ENCODE assay signal across 2 cellular contexts in the genomic region with DNA sequence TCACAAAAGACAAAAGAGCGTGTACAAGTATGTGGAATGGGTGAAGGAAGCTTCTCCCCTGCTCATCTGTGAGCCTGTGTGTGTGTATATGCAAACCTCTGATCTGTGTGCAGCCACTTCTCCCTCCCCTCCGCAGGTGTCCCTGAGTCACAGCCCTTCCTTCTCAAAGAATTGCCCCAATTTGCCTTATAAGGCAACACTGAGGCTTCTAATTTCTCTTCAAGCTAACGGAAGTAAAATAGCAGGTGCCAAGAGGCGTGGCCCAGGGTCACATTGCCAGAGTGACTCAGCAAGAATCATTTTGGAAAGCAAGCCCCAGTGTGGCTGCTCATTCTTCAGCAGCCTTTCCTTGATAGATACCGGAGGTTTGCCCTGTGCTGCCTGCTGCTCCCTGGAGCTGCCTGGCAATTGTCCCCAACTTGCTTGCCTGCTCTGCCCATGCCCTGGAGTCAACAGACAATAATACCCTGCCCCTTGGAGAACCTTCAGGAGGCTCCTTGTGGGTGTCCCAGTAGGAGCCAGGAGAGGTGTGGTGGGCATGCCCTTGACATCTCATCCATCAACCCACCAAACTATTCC.
A peak's percentile ranks its signal among the peaks of the same experiment; 100 is the strongest.
TF ChIP-seq lines count a peak whose summit lies in the region.

No MANE protein-coding gene starts in this region.

TF ChIP-seq in HCT116, 20 proteins besides CTCF, POLR2A, EP300 and RAD21 (continued from another document):
- TF ChIP-seq, protein P1, sequence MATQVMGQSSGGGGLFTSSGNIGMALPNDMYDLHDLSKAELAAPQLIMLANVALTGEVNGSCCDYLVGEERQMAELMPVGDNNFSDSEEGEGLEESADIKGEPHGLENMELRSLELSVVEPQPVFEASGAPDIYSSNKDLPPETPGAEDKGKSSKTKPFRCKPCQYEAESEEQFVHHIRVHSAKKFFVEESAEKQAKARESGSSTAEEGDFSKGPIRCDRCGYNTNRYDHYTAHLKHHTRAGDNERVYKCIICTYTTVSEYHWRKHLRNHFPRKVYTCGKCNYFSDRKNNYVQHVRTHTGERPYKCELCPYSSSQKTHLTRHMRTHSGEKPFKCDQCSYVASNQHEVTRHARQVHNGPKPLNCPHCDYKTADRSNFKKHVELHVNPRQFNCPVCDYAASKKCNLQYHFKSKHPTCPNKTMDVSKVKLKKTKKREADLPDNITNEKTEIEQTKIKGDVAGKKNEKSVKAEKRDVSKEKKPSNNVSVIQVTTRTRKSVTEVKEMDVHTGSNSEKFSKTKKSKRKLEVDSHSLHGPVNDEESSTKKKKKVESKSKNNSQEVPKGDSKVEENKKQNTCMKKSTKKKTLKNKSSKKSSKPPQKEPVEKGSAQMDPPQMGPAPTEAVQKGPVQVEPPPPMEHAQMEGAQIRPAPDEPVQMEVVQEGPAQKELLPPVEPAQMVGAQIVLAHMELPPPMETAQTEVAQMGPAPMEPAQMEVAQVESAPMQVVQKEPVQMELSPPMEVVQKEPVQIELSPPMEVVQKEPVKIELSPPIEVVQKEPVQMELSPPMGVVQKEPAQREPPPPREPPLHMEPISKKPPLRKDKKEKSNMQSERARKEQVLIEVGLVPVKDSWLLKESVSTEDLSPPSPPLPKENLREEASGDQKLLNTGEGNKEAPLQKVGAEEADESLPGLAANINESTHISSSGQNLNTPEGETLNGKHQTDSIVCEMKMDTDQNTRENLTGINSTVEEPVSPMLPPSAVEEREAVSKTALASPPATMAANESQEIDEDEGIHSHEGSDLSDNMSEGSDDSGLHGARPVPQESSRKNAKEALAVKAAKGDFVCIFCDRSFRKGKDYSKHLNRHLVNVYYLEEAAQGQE (IDR thresholded peaks at IDR 0.05; ENCODE audit: low read depth): no peak
- TF ChIP-seq EGR1 (IDR thresholded peaks at IDR 0.05; ENCODE audit: low read depth) (no peak), CBX3 (IDR thresholded peaks at IDR 0.05; ENCODE audit: low read depth) (peak; percentile 35; the same call in 1 of the 2 replicates), FOSL1 (IDR thresholded peaks at IDR 0.05; ENCODE audit: low read depth) (peak; percentile 54), ZNF274 (IDR thresholded peaks at IDR 0.05; ENCODE audit: low read depth, low read length) (no peak), SRF (IDR thresholded peaks at IDR 0.05; ENCODE audit: low read depth) (peak; percentile 100), POLR2AphosphoS5 (IDR thresholded peaks at IDR 0.05; ENCODE audit: low read depth, low read length) (no peak), ZFX (IDR thresholded peaks at IDR 0.05) (no peak), YY1 (IDR thresholded peaks at IDR 0.05; ENCODE audit: extremely low read depth, insufficient replicate concordance, low read depth, low read length) (no peak), SP1 (IDR thresholded peaks at IDR 0.05; ENCODE audit: low read depth) (peak; percentile 34; the same call in 1 of the 2 replicates), CEBPB (IDR thresholded peaks at IDR 0.05; ENCODE audit: low read depth) (no peak), TCF7L2 (IDR thresholded peaks at IDR 0.05; ENCODE audit: borderline replicate concordance, extremely low read depth, insufficient read depth, insufficient read length) (peak; percentile 16), JUND (IDR thresholded peaks at IDR 0.05) (peak; percentile 39; the same call in 1 of the 2 replicates)
- TF ChIP-seq, protein P2, sequence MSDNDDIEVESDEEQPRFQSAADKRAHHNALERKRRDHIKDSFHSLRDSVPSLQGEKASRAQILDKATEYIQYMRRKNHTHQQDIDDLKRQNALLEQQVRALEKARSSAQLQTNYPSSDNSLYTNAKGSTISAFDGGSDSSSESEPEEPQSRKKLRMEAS (IDR thresholded peaks at IDR 0.05): peak; percentile 64; the same call in 1 of the 2 replicates
- TF ChIP-seq, protein P3, sequence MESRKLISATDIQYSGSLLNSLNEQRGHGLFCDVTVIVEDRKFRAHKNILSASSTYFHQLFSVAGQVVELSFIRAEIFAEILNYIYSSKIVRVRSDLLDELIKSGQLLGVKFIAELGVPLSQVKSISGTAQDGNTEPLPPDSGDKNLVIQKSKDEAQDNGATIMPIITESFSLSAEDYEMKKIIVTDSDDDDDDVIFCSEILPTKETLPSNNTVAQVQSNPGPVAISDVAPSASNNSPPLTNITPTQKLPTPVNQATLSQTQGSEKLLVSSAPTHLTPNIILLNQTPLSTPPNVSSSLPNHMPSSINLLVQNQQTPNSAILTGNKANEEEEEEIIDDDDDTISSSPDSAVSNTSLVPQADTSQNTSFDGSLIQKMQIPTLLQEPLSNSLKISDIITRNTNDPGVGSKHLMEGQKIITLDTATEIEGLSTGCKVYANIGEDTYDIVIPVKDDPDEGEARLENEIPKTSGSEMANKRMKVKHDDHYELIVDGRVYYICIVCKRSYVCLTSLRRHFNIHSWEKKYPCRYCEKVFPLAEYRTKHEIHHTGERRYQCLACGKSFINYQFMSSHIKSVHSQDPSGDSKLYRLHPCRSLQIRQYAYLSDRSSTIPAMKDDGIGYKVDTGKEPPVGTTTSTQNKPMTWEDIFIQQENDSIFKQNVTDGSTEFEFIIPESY (IDR thresholded peaks at IDR 0.05; ENCODE audit: extremely low read depth, insufficient replicate concordance, low read length): no peak
TF ChIP-seq in HCT116: peak in this region for 7.

TF ChIP-seq in SK-N-SH treated with all-trans-retinoic acid at 6 μM for 48 hours, 23 proteins besides CTCF, POLR2A, EP300 and RAD21 (continued from another document):
- TF ChIP-seq, protein P4, sequence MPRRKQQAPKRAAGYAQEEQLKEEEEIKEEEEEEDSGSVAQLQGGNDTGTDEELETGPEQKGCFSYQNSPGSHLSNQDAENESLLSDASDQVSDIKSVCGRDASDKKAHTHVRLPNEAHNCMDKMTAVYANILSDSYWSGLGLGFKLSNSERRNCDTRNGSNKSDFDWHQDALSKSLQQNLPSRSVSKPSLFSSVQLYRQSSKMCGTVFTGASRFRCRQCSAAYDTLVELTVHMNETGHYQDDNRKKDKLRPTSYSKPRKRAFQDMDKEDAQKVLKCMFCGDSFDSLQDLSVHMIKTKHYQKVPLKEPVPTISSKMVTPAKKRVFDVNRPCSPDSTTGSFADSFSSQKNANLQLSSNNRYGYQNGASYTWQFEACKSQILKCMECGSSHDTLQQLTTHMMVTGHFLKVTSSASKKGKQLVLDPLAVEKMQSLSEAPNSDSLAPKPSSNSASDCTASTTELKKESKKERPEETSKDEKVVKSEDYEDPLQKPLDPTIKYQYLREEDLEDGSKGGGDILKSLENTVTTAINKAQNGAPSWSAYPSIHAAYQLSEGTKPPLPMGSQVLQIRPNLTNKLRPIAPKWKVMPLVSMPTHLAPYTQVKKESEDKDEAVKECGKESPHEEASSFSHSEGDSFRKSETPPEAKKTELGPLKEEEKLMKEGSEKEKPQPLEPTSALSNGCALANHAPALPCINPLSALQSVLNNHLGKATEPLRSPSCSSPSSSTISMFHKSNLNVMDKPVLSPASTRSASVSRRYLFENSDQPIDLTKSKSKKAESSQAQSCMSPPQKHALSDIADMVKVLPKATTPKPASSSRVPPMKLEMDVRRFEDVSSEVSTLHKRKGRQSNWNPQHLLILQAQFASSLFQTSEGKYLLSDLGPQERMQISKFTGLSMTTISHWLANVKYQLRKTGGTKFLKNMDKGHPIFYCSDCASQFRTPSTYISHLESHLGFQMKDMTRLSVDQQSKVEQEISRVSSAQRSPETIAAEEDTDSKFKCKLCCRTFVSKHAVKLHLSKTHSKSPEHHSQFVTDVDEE (CRISPR knock-in tag; IDR thresholded peaks at IDR 0.05): no peak
- TF ChIP-seq, protein P5, sequence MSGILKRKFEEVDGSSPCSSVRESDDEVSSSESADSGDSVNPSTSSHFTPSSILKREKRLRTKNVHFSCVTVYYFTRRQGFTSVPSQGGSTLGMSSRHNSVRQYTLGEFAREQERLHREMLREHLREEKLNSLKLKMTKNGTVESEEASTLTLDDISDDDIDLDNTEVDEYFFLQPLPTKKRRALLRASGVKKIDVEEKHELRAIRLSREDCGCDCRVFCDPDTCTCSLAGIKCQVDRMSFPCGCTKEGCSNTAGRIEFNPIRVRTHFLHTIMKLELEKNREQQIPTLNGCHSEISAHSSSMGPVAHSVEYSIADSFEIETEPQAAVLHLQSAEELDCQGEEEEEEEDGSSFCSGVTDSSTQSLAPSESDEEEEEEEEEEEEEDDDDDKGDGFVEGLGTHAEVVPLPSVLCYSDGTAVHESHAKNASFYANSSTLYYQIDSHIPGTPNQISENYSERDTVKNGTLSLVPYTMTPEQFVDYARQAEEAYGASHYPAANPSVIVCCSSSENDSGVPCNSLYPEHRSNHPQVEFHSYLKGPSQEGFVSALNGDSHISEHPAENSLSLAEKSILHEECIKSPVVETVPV (CRISPR knock-in tag; IDR thresholded peaks at IDR 0.05): no peak
- TF ChIP-seq BACH2 (CRISPR knock-in tag; IDR thresholded peaks at IDR 0.05; ENCODE audit: borderline replicate concordance): no peak
- TF ChIP-seq OSR1 (CRISPR knock-in tag; IDR thresholded peaks at IDR 0.05): no peak
